ENCODE assay signal across 16 cellular contexts in the genomic region with DNA sequence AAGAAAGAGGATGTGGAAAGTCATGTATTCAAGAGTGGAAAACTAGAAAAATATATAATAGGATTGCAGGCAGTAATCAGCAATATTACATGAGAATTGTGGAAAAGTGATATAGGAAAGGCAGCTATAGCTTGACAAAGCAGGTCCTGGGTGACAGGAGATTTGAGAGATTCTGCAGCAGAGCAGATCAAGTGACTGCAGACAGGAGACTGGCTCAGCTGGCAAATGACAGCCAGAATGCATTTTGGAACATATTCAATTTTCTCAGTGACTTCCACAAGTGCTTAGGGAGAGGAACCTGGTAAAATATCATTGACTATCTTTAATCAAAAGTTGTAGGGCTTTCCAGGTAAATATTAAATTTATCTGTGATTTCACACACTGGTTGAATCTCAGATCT.
A peak's percentile ranks its signal among the peaks of the same experiment; 100 is the strongest.
DNase-seq lines count a peak whose midpoint lies in the region; ATAC-seq and TF ChIP-seq lines count a peak whose summit lies in the region.
"Had no signal": no experiment of that assay in that cellular context is flagged by ENCODE, and none has a peak within 500 bp of the region (broad histone marks: within the 10 kb centered on the region; RNA-seq: fewer than 3 reads in every experiment).

No MANE protein-coding gene starts in this region.

- intact Hi-C loops in PC-3 (cut with micrococcal nuclease), result no loop called here

- no TSS peak for BruUV-seq in PC-3 (replicated peaks; lab: Mats Ljungman, UMichigan)

- POLR2A ChIA-PET in PC-3 (lab: Charles Lee; ENCODE audit: unreplicated experiment), result no interaction called here

- H3F3A ChIP-seq in PC-3 (ENCODE audit: low read length, unreplicated experiment), result peaks cover 12% of the 10 kb centered on the region

- H3K27me3 ChIP-seq in BE2C (no peaks in the 10 kb centered on the region), PC-3 (ENCODE audit: low read length) (no peaks in the 10 kb centered on the region)
- H3K27me3 ChIP-seq: BLaER1 had no signal

- no peak overlapping the region for H3K4me2 ChIP-seq in PC-3 (ENCODE audit: low read length)
- H3K4me2 ChIP-seq: A549, BLaER1 had no signal

- H2AFZ ChIP-seq in PC-3 (ENCODE audit: low read length), result no peak overlapping the region

- H3K9ac ChIP-seq in PC-3 (ENCODE audit: low read length), result no peak overlapping the region
- H3K9ac ChIP-seq: BLaER1 had no signal

- H3K4me1 ChIP-seq in BE2C (peaks cover 35% of the 10 kb centered on the region), PC-3 (ENCODE audit: insufficient read depth, low read length) (peaks cover 13% of the 10 kb centered on the region)
- H3K4me1 ChIP-seq: BLaER1 had no signal

- H3K9me3 ChIP-seq in BE2C (no peaks in the 10 kb centered on the region), PC-3 (ENCODE audit: low read length) (peaks cover 4% of the 10 kb centered on the region; the same call in 1 of the 2 replicates)
- H3K9me3 ChIP-seq: BLaER1 had no signal

- H3K36me3 ChIP-seq in BE2C (no peaks in the 10 kb centered on the region), PC-3 (ENCODE audit: low read depth, low read length) (peaks cover under 1% of the 10 kb centered on the region; the same call in 1 of the 2 replicates)
- H3K36me3 ChIP-seq: BLaER1 had no signal

- ATAC-seq in PC-3 (no peak), HG02970 (IDR thresholded peaks at IDR 0.05; ENCODE audit: low FRiP score, unreplicated experiment) (no peak)
- ATAC-seq: A549, HepG2 had no signal

- no peak overlapping the region for H3K27ac ChIP-seq in PC-3 (ENCODE audit: low read length)
- H3K27ac ChIP-seq: A549, BLaER1 had no signal

- DNase-seq in NCI-H146 (lab: John Stamatoyannopoulos, UW) (peak; percentile 42), NCI-H146 treated with DMSO at 0.1 percent for 48 hours (lab: John Stamatoyannopoulos, UW; ENCODE audit: unreplicated experiment) (no peak), BE2C (peak; percentile 27), NCI-H1105 treated with DMSO at 0.1 percent for 48 hours (lab: John Stamatoyannopoulos, UW) (peak; percentile 74), NCI-H69 (lab: John Stamatoyannopoulos, UW) (peak; percentile 84), PC-3 (no peak)
- DNase-seq: CD4-positive, alpha-beta memory T cell; DND-41; KBM-7; NCI-H187; NCI-H2227 treated with DMSO at 0.1 percent for 48 hours; NCI-H526 had no signal

- H3K79me2 ChIP-seq in PC-3 (ENCODE audit: low read length), result no peaks in the 10 kb centered on the region

- H4K20me1 ChIP-seq in PC-3 (ENCODE audit: low read length), result no peaks in the 10 kb centered on the region
- H4K20me1 ChIP-seq: BLaER1 had no signal

- TF ChIP-seq CTCF in BE2C (IDR thresholded peaks at IDR 0.05; ENCODE audit: low read depth, low read length) (no peak), PC-3 (conservative IDR thresholded peaks at IDR 0.05; ENCODE audit: low read depth, low read length) (no peak)

- H3K4me3 ChIP-seq in BE2C (ENCODE audit: low read depth, low read length) (no peak overlapping the region), PC-3 (ENCODE audit: low read length) (no peak overlapping the region)
- H3K4me3 ChIP-seq: A549, BLaER1 had no signal

- H3K9me2 ChIP-seq in PC-3 (replicated peaks; ENCODE audit: low read length), result no peaks in the 10 kb centered on the region

- CTCF ChIA-PET in PC-3 (lab: Charles Lee), result no interaction called here

Comparison
In these comparisons a context has a peak if more than half of its experiments do, and no peak if none do; other contexts are left out.
1. DNase-seq: peak in NCI-H146 (single experiment), BE2C (single experiment), NCI-H1105 treated with DMSO at 0.1 percent for 48 hours (single experiment) and NCI-H69 (single experiment); none in NCI-H146 treated with DMSO at 0.1 percent for 48 hours (single experiment) and PC-3 (single experiment).